In genomic region chr5:153618857-153619256, GRCh38 we compare ENCODE assay signal across 1 cellular context.
TF ChIP-seq lines count a peak whose summit lies in the region.

No MANE protein-coding gene starts in this region.

TF ChIP-seq in K562, 482 proteins besides CTCF, POLR2A, EP300 and RAD21 (continued from another document):
- 0 out of 2 replicates have a peak, but pooled peaks have one; percentile 65 for TF ChIP-seq SMAD3 (CRISPR knock-in tag; conservative IDR thresholded peaks at IDR 0.05)
- TF ChIP-seq ZNF766 (CRISPR knock-in tag; conservative IDR thresholded peaks at IDR 0.05) = peak; percentile 41; the same call in 1 of the 2 replicates
- no peak for TF ChIP-seq SOX6 (IDR thresholded peaks at IDR 0.05)
- peak; percentile 17; the same call in 1 of the 2 replicates for TF ChIP-seq ELF1 (tag; IDR thresholded peaks at IDR 0.05)
- no peak for TF ChIP-seq MTA1 (IDR thresholded peaks at IDR 0.05; ENCODE audit: borderline replicate concordance)
- TF ChIP-seq DPF2 (IDR thresholded peaks at IDR 0.05) = peak; percentile 49; the same call in 1 of the 2 replicates
- peak; percentile 55 for TF ChIP-seq FOSL1 (tag; conservative IDR thresholded peaks at IDR 0.05)
- peak in 1 of 2 experiments; percentile 74; a peak in 1 of 4 replicates for TF ChIP-seq ZNF639 (CRISPR knock-in tag; conservative IDR thresholded peaks at IDR 0.05 in 1 of 2, IDR thresholded peaks at IDR 0.05 in 1 of 2)
- TF ChIP-seq SAFB (IDR thresholded peaks at IDR 0.05; ENCODE audit: borderline replicate concordance, low read depth, low read length) = no peak
- TF ChIP-seq ATF3 (IDR thresholded peaks at IDR 0.05) = peak; percentile 62; the same call in 1 of the 2 replicates
- no peak for TF ChIP-seq ATF3 (CRISPR knock-in tag; conservative IDR thresholded peaks at IDR 0.05)
- TF ChIP-seq ESRRA (IDR thresholded peaks at IDR 0.05; ENCODE audit: borderline replicate concordance, low read depth) = peak; percentile 56; the same call in 1 of the 2 replicates
- peak in 1 of 2 experiments; percentile 71; a peak in 1 of 4 replicates for TF ChIP-seq TEAD1 (CRISPR knock-in tag; IDR thresholded peaks at IDR 0.05)
- 0 out of 2 replicates have a peak, but pooled peaks have one; percentile 41 for TF ChIP-seq ZNF197 (CRISPR knock-in tag; IDR thresholded peaks at IDR 0.05; ENCODE audit: low read depth)
- peak; percentile 66; the same call in 1 of the 2 replicates for TF ChIP-seq JUND (IDR thresholded peaks at IDR 0.05; ENCODE audit: borderline replicate concordance, low read depth, low read length)
- TF ChIP-seq JUND (tag; IDR thresholded peaks at IDR 0.05; ENCODE audit: borderline replicate concordance, low read depth, low read length) = peak; percentile 88
- no peak for TF ChIP-seq TGIF2 (CRISPR knock-in tag; IDR thresholded peaks at IDR 0.05)
- TF ChIP-seq ZBTB12 (CRISPR knock-in tag; IDR thresholded peaks at IDR 0.05) = 0 out of 2 replicates have a peak, but pooled peaks have one; percentile 13
- peak; percentile 63; the same call in 1 of the 2 replicates for TF ChIP-seq ATF7 (IDR thresholded peaks at IDR 0.05)
- peak in 1 of 3 experiments; percentile 45; a peak in 1 of 6 replicates for TF ChIP-seq ZBTB11 (CRISPR knock-in tag; IDR thresholded peaks at IDR 0.05)
- TF ChIP-seq TAL1 (IDR thresholded peaks at IDR 0.05) = peak; percentile 34; the same call in 1 of the 2 replicates
- TF ChIP-seq FOXO4 (CRISPR knock-in tag; IDR thresholded peaks at IDR 0.05) = no peak
- 0 out of 2 replicates have a peak, but pooled peaks have one; percentile 20 for TF ChIP-seq ATF4 (CRISPR knock-in tag; IDR thresholded peaks at IDR 0.05)
